Comparison of ENCODE assay signal across 16 cellular contexts in genomic region chr4:187118731-187119130, GRCh38.
DNase-seq lines count a peak whose midpoint lies in the region; TF ChIP-seq lines count a peak whose summit lies in the region.
"Had no signal": no experiment of that assay in that cellular context is flagged by ENCODE, and none has a peak within 500 bp of the region (broad histone marks: within the 10 kb centered on the region; RNA-seq: fewer than 3 reads in every experiment).

No MANE protein-coding gene starts in this region.

- intact Hi-C loops in OCI-LY7 (cut with micrococcal nuclease; ENCODE audit: unreplicated experiment) (no loop called here), A673 (cut with micrococcal nuclease; ENCODE audit: unreplicated experiment) (no loop called here)

- no peak overlapping the region for H3K4me2 ChIP-seq in OCI-LY7 (ENCODE audit: low read length)
- H3K4me2 ChIP-seq: BLaER1 treated with 17β-estradiol and CSF1 and Interleukin-3, amounts not matched to agents 10 nM and 100 nM had no signal

- no peaks in the 10 kb centered on the region for H3K36me3 ChIP-seq in OCI-LY7 (ENCODE audit: insufficient read depth, low read length)
- no peaks in the 10 kb centered on the region for H3K36me3 ChIP-seq in A673 (ENCODE audit: insufficient read depth, low read length, poor library complexity, severe bottlenecking)
- H3K36me3 ChIP-seq: BLaER1 treated with 17β-estradiol and CSF1 and Interleukin-3, amounts not matched to agents 10 nM and 100 nM; HAP-1 had no signal

- no peaks in the 10 kb centered on the region for H4K20me1 ChIP-seq in OCI-LY7 (ENCODE audit: insufficient read depth, low read length)
- H4K20me1 ChIP-seq: BLaER1 treated with 17β-estradiol and CSF1 and Interleukin-3, amounts not matched to agents 10 nM and 100 nM had no signal

- H3K27me3 ChIP-seq in A673 (replicated peaks; ENCODE audit: insufficient read depth, low read depth, low read length, poor library complexity) = peaks cover 35% of the 10 kb centered on the region
- H3K27me3 ChIP-seq: BLaER1 treated with 17β-estradiol and CSF1 and Interleukin-3, amounts not matched to agents 10 nM and 100 nM had no signal

- peak overlapping the region; percentile 27; the same call in 1 of the 2 replicates for H2AFZ ChIP-seq in OCI-LY7 (ENCODE audit: low read length)

- H3K4me1 ChIP-seq in OCI-LY7 (ENCODE audit: insufficient read depth, low read length, poor library complexity, severe bottlenecking) (no peaks in the 10 kb centered on the region), A673 (ENCODE audit: insufficient read depth, low read length, poor library complexity, severe bottlenecking) (no peaks in the 10 kb centered on the region)
- H3K4me1 ChIP-seq: BLaER1 treated with 17β-estradiol and CSF1 and Interleukin-3, amounts not matched to agents 10 nM and 100 nM; HAP-1 had no signal

- H3K9me2 ChIP-seq in OCI-LY7 (ENCODE audit: insufficient read depth, low read length) = no peaks in the 10 kb centered on the region

- CTCF ChIA-PET in OCI-LY7 (lab: Charles Lee; ENCODE audit: unreplicated experiment) = no interaction called here
- CTCF ChIA-PET in A673 (lab: Charles Lee) = no interaction called here

- H3K79me2 ChIP-seq in OCI-LY7 (ENCODE audit: insufficient read depth, low read depth, low read length) = no peaks in the 10 kb centered on the region

- BruUV-seq in OCI-LY7 (replicated peaks; lab: Mats Ljungman, UMichigan) = no TSS peak
- no TSS peak for BruUV-seq in A673 (replicated peaks; lab: Mats Ljungman, UMichigan)

- H3K9me3 ChIP-seq in OCI-LY7 (ENCODE audit: low read length) (no peaks in the 10 kb centered on the region), A673 (ENCODE audit: low read depth, low read length, poor library complexity, severe bottlenecking) (no peaks in the 10 kb centered on the region)
- H3K9me3 ChIP-seq: BLaER1 treated with 17β-estradiol and CSF1 and Interleukin-3, amounts not matched to agents 10 nM and 100 nM; HAP-1 had no signal

- POLR2A ChIA-PET in OCI-LY7 (lab: Charles Lee) (interaction anchor here (0.6 to 4.0 kb wide), 4 partner anchors 13 to 386 kb away, joined by 3 to 21 read pairs (median 4); no protein-coding TSS in a partner anchor), A673 (lab: Charles Lee; ENCODE audit: low non-redundant PET) (no interaction called here)

- H3K4me3 ChIP-seq in OCI-LY7 (ENCODE audit: low read depth, low read length, poor library complexity, severe bottlenecking) (no peak overlapping the region), A673 (ENCODE audit: low read depth, low read length, poor library complexity, severe bottlenecking) (no peak overlapping the region)
- H3K4me3 ChIP-seq: BLaER1 treated with 17β-estradiol and CSF1 and Interleukin-3, amounts not matched to agents 10 nM and 100 nM; HAP-1 had no signal

- no peak overlapping the region for H3K27ac ChIP-seq in OCI-LY7 (ENCODE audit: low read depth, low read length, poor library complexity, severe bottlenecking)
- no peak overlapping the region for H3K27ac ChIP-seq in A673 (ENCODE audit: low read depth, low read length, poor library complexity, severe bottlenecking)
- H3K27ac ChIP-seq: BLaER1 treated with 17β-estradiol and CSF1 and Interleukin-3, amounts not matched to agents 10 nM and 100 nM had no signal

- no peak for TF ChIP-seq CTCF in OCI-LY7 (conservative IDR thresholded peaks at IDR 0.05; ENCODE audit: low read length)
- TF ChIP-seq CTCF in A673 (conservative IDR thresholded peaks at IDR 0.05; ENCODE audit: low read depth, low read length) = no peak

- DNase-seq in AG08395 (ENCODE audit: low spot score) = peak; percentile 3
- DNase-seq in EH (ENCODE audit: low read depth) = peak; percentile 90
- no peak for DNase-seq in OCI-LY7 (ENCODE audit: low spot score)
- DNase-seq in kidney glomerular epithelial cell (lab: John Stamatoyannopoulos, UW) = peak; percentile 45
- DNase-seq in NCI-H1092 (lab: John Stamatoyannopoulos, UW) = no peak
- no peak for DNase-seq in A673 (ENCODE audit: low spot score)
- DNase-seq in kidney tubule cell (ENCODE audit: low spot score) = no peak
- DNase-seq: 8988T; ACHN; CD4-positive, CD25-positive, alpha-beta regulatory T cell; DMS153; DMS79 treated with DMSO at 0.1 percent for 48 hours; GF-D8; KG1 had no signal

Comparison
In these comparisons a context has a peak if more than half of its experiments do, and no peak if none do; other contexts are left out.
1. DNase-seq: peak in AG08395 (single experiment), EH (single experiment) and kidney glomerular epithelial cell (single experiment); none in OCI-LY7 (single experiment), NCI-H1092 (single experiment), A673 (single experiment) and kidney tubule cell (single experiment).